In genomic region chrX:40104649-40105015, GRCh38 we compare ENCODE assay signal across 1 cellular context.
TF ChIP-seq lines count a peak whose summit lies in the region.

No MANE protein-coding gene starts in this region.

TF ChIP-seq in K562, 482 proteins besides CTCF, POLR2A, EP300 and RAD21 (continued from another document):
- TF ChIP-seq MGA (IDR thresholded peaks at IDR 0.05) = 0 out of 2 replicates have a peak, but pooled peaks have one; percentile 18
- TF ChIP-seq HMGN3 (IDR thresholded peaks at IDR 0.05; ENCODE audit: borderline replicate concordance, extremely low read depth, insufficient read length, low read depth, low read length) = peak; percentile 15
- TF ChIP-seq RBM22 (IDR thresholded peaks at IDR 0.05; ENCODE audit: low read depth, low read length, poor library complexity, severe bottlenecking) = peak; percentile 28
- no peak for TF ChIP-seq BRF1 (IDR thresholded peaks at IDR 0.05; ENCODE audit: borderline replicate concordance, extremely low read depth, insufficient read length)
- TF ChIP-seq KDM5B (IDR thresholded peaks at IDR 0.05; ENCODE audit: insufficient replicate concordance, low read depth, low read length) = peak; percentile 22
- 0 out of 2 replicates have a peak, but pooled peaks have one; percentile 29 for TF ChIP-seq TFAP4 (CRISPR knock-in tag; IDR thresholded peaks at IDR 0.05; ENCODE audit: borderline replicate concordance)
- TF ChIP-seq NFE2L1 (tag; IDR thresholded peaks at IDR 0.05; ENCODE audit: borderline replicate concordance, low read depth) = no peak
- 0 out of 2 replicates have a peak, but pooled peaks have one; percentile 7 for TF ChIP-seq NFIC (IDR thresholded peaks at IDR 0.05)
- TF ChIP-seq ZBTB49 (CRISPR knock-in tag; IDR thresholded peaks at IDR 0.05; ENCODE audit: borderline replicate concordance) = no peak
- no peak for TF ChIP-seq NCOA2 (IDR thresholded peaks at IDR 0.05; ENCODE audit: partially characterized antibody in 2 of 2)
- peak; percentile 4 for TF ChIP-seq TAF1 (IDR thresholded peaks at IDR 0.05; ENCODE audit: control insufficient read depth, extremely low read depth, insufficient read depth, low read length, severe bottlenecking)
- no peak for TF ChIP-seq ZNF407 (IDR thresholded peaks at IDR 0.05; ENCODE audit: low read depth)
